ENCODE assay signal across 25 cellular contexts in genomic region chr7:43105521-43106120, GRCh38. TPM values are rescaled to one million over a fixed set of nuclear protein-coding genes. Genes with fewer than 3 reads are reported as not detected.
DNase-seq lines count a peak whose midpoint lies in the region; ATAC-seq and TF ChIP-seq lines count a peak whose summit lies in the region.
"Had no signal": no experiment of that assay in that cellular context is flagged by ENCODE, and none has a peak within 500 bp of the region (broad histone marks: within the 10 kb centered on the region; RNA-seq: fewer than 3 reads in every experiment).

No MANE protein-coding gene starts in this region.

- H3K9me3 ChIP-seq in BE2C: no peaks in the 10 kb centered on the region
- H3K9me3 ChIP-seq: spleen, suprapubic skin, uterus had no signal

- H3K4me1 ChIP-seq in BE2C: no peaks in the 10 kb centered on the region
- H3K4me1 ChIP-seq: left ventricle myocardium inferior, spleen, suprapubic skin, uterus had no signal

- ATAC-seq in HG02884 (IDR thresholded peaks at IDR 0.05; ENCODE audit: unreplicated experiment) (no peak), GM19455 (IDR thresholded peaks at IDR 0.05; ENCODE audit: unreplicated experiment) (no peak)
- ATAC-seq: naive thymus-derived CD8-positive, alpha-beta T cell; stimulated activated memory B cell treated with anti-CD40 and anti-IgM and Interleukin-4, amounts not matched to agents 10 μg/mL and 1 μg/mL and 100 μg/mL, for 72 hours had no signal

- H3K27me3 ChIP-seq in BE2C: peaks cover 11% of the 10 kb centered on the region; the same call in 1 of the 2 replicates

- H3K36me3 ChIP-seq in BE2C: no peaks in the 10 kb centered on the region
- H3K36me3 ChIP-seq: left ventricle myocardium inferior, spleen, suprapubic skin, uterus had no signal

- DNase-seq in Daoy (ENCODE audit: low read depth) (peak; percentile 52), LHCN-M2 (ENCODE audit: low read depth) (peak; percentile 18), astrocyte of the spinal cord (ENCODE audit: low read depth, low spot score) (peak; percentile 41), iris pigment epithelial cell (ENCODE audit: low read depth) (peak; percentile 21), BE2C (no peak), NCI-H2171 (lab: John Stamatoyannopoulos, UW) (no peak)
- DNase-seq: activated B cell treated with CpG ODN at 0.5 μM for 24 hours; activated CD4-positive, alpha-beta T cell treated with anti-CD3 and anti-CD28 coated beads, Interleukin-2, amount 50 U/mL, for 4 hours; foreskin melanocyte; hippocampal formation; KG1; left ventricle myocardium inferior; MV-4-11; naive thymus-derived CD8-positive, alpha-beta T cell; NCI-H2171 treated with DMSO at 0.1 percent for 48 hours; NCI-H524 treated with DMSO at 0.1 percent for 48 hours; retina; spleen; stimulated activated CD4-positive, alpha-beta T cell treated with anti-CD3 and anti-CD28 coated beads, Interleukin-2, amount 100 ng/mL, for 48 hours; SW 1271; uterus had no signal

- in situ Hi-C loops in astrocyte of the spinal cord (cut with HindIII; ENCODE audit: low sequenced_read_pairs): no loop called here

- TF ChIP-seq CTCF in astrocyte of the spinal cord (IDR thresholded peaks at IDR 0.05; ENCODE audit: low read depth, low read length): no peak
- TF ChIP-seq CTCF in BE2C (IDR thresholded peaks at IDR 0.05; ENCODE audit: low read depth, low read length): no peak

- H3K4me3 ChIP-seq in astrocyte of the spinal cord (ENCODE audit: low read depth, low read length): no peak overlapping the region
- no peak overlapping the region for H3K4me3 ChIP-seq in BE2C (ENCODE audit: low read depth, low read length)
- H3K4me3 ChIP-seq: left ventricle myocardium inferior, spleen, suprapubic skin, uterus had no signal

RNA-seq across cellular contexts. Expression of gene HECW1, which starts 6.8 kb away (rescaled TPM):
- 3.7 and 16.3 TPM in 2 replicates for total RNA-seq in Daoy (2014; rRNA removed; shearing (Covaris generic))
- not detected in 2 replicates for total RNA-seq in LHCN-M2 (2014; rRNA removed)
- polyA plus RNA-seq in LHCN-M2 (2012): 0.18 TPM
- 0.06 TPM for polyA plus RNA-seq in BE2C (2012; ENCODE audit: insufficient read depth, insufficient read length, low read depth)
- total RNA-seq: activated B cell treated with CpG ODN at 0.5 μM for 24 hours; left ventricle myocardium inferior; naive thymus-derived CD8-positive, alpha-beta T cell had no signal
- polyA plus RNA-seq: naive thymus-derived CD8-positive, alpha-beta T cell had no signal

Comparison
In these comparisons a context has a peak if more than half of its experiments do, and no peak if none do; other contexts are left out.
1. DNase-seq: peak in Daoy (single experiment), LHCN-M2 (single experiment), astrocyte of the spinal cord (single experiment) and iris pigment epithelial cell (single experiment); none in BE2C (single experiment) and NCI-H2171 (single experiment).